Comparison of ENCODE assay signal across 15 cellular contexts in the genomic region with DNA sequence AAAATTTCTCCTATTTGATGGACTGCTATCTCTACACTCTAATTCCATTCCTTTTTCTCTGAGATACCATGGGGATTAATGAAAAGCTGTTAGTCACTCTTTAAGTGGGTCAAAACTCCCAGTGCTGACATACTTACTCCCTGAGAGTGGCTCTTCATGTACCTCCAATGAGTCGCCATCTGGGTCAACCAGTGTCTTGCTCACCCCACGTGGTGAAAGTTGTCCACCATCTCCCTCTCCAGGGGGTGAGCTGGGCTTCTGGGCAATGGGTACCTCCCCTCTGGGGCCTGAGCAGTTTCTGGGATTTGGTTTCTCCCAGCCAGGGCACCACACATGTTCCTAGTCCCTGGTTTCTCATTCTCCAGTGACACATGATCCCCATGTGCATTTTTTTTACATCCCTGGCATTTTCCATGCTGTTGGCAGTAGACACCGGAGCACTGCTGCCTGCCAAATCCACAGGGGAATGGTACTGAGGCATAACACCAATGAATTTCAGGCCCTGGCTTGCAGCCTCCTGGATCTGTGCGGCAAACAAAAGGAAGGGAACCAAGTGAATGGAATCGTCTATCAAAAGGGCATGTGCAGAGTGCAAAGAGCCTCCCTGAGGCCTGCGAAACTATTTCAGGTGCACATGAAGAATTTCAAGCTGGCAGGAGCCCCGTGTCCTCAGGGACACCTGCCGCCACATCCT.
A peak's percentile ranks its signal among the peaks of the same experiment; 100 is the strongest.
DNase-seq lines count a peak whose midpoint lies in the region; ATAC-seq and TF ChIP-seq lines count a peak whose summit lies in the region.
"Had no signal": no experiment of that assay in that cellular context is flagged by ENCODE, and none has a peak within 500 bp of the region (broad histone marks: within the 10 kb centered on the region; RNA-seq: fewer than 3 reads in every experiment).

No MANE protein-coding gene starts in this region.

- H3K9me3 Mint-ChIP-seq in activated naive CD8-positive, alpha-beta T cell treated with anti-CD3 and anti-CD28 coated beads, Interleukin-2, amount 50 U/mL, for 24 hours = no peaks in the 10 kb centered on the region
- H3K9me3 Mint-ChIP-seq in activated naive CD8-positive, alpha-beta T cell treated with anti-CD3 and anti-CD28 coated beads for 36 hours = no peaks in the 10 kb centered on the region
- H3K9me3 Mint-ChIP-seq: activated naive CD4-positive, alpha-beta T cell treated with anti-CD3 and anti-CD28 coated beads, Interleukin-2, amount 50 U/mL, for 24 hours had no signal

- no peaks in the 10 kb centered on the region for H3K36me3 Mint-ChIP-seq in activated naive CD8-positive, alpha-beta T cell treated with anti-CD3 and anti-CD28 coated beads, Interleukin-2, amount 50 U/mL, for 24 hours (ENCODE audit: low read depth)
- no peaks in the 10 kb centered on the region for H3K36me3 Mint-ChIP-seq in activated naive CD8-positive, alpha-beta T cell treated with anti-CD3 and anti-CD28 coated beads for 36 hours
- H3K36me3 Mint-ChIP-seq: activated naive CD4-positive, alpha-beta T cell treated with anti-CD3 and anti-CD28 coated beads, Interleukin-2, amount 50 U/mL, for 24 hours had no signal

- no peak for TF ChIP-seq CTCF in epithelial cell of esophagus (IDR thresholded peaks at IDR 0.05; ENCODE audit: insufficient read depth, low read depth, low read length, missing control alignments)
- TF ChIP-seq CTCF in suprapubic skin (IDR thresholded peaks at IDR 0.05) = no peak

- peak overlapping the region; percentile 10 for H3K27ac ChIP-seq in suprapubic skin
- H3K27ac ChIP-seq: lower lobe of right lung, PC-9 had no signal

- H3K27me3 ChIP-seq in suprapubic skin = no peaks in the 10 kb centered on the region

- intact Hi-C loops in posterior vena cava (cut with DNase I) = no loop called here

- peaks cover 35% of the 10 kb centered on the region for H3K4me1 Mint-ChIP-seq in activated naive CD8-positive, alpha-beta T cell treated with anti-CD3 and anti-CD28 coated beads, Interleukin-2, amount 50 U/mL, for 24 hours
- peaks cover 7% of the 10 kb centered on the region for H3K4me1 Mint-ChIP-seq in activated naive CD8-positive, alpha-beta T cell treated with anti-CD3 and anti-CD28 coated beads for 36 hours
- H3K4me1 Mint-ChIP-seq: activated naive CD4-positive, alpha-beta T cell treated with anti-CD3 and anti-CD28 coated beads, Interleukin-2, amount 50 U/mL, for 24 hours; T-helper 17 cell had no signal

- H3K27me3 Mint-ChIP-seq in activated naive CD8-positive, alpha-beta T cell treated with anti-CD3 and anti-CD28 coated beads, Interleukin-2, amount 50 U/mL, for 24 hours = peaks cover 2% of the 10 kb centered on the region
- no peaks in the 10 kb centered on the region for H3K27me3 Mint-ChIP-seq in activated naive CD8-positive, alpha-beta T cell treated with anti-CD3 and anti-CD28 coated beads for 36 hours
- H3K27me3 Mint-ChIP-seq: activated naive CD4-positive, alpha-beta T cell treated with anti-CD3 and anti-CD28 coated beads, Interleukin-2, amount 50 U/mL, for 24 hours; T-helper 17 cell had no signal

- peak overlapping the region; percentile 77 for H3K27ac Mint-ChIP-seq in activated naive CD8-positive, alpha-beta T cell treated with anti-CD3 and anti-CD28 coated beads, Interleukin-2, amount 50 U/mL, for 24 hours
- no peak overlapping the region for H3K27ac Mint-ChIP-seq in activated naive CD8-positive, alpha-beta T cell treated with anti-CD3 and anti-CD28 coated beads for 36 hours
- H3K27ac Mint-ChIP-seq: activated naive CD4-positive, alpha-beta T cell treated with anti-CD3 and anti-CD28 coated beads, Interleukin-2, amount 50 U/mL, for 24 hours; T-helper 17 cell had no signal

- DNase-seq in activated naive CD8-positive, alpha-beta T cell treated with anti-CD3 and anti-CD28 coated beads, Interleukin-2, amount 50 U/mL, for 24 hours = peak; percentile 4
- no peak for DNase-seq in activated naive CD8-positive, alpha-beta T cell treated with anti-CD3 and anti-CD28 coated beads for 36 hours
- DNase-seq in NCI-H2171 treated with DMSO at 0.1 percent for 48 hours (lab: John Stamatoyannopoulos, UW) = peak; percentile 95
- DNase-seq in epithelial cell of esophagus (ENCODE audit: low read depth) = peak; percentile 48
- no peak for DNase-seq in suprapubic skin (ENCODE audit: low spot score in 2 of 2)
- no peak for DNase-seq in posterior vena cava (ENCODE audit: low spot score)
- no peak for DNase-seq in NCI-H1436 treated with DMSO at 0.1 percent for 48 hours (lab: John Stamatoyannopoulos, UW)
- DNase-seq: activated CD8-positive, alpha-beta memory T cell treated with anti-CD3 and anti-CD28 coated beads for 24 hours; cerebellar nuclear complex; DMS79; lower lobe of right lung; PC-9; T-helper 17 cell had no signal

- no peak for TF ChIP-seq POLR2A in suprapubic skin (IDR thresholded peaks at IDR 0.05)

- ATAC-seq in activated naive CD8-positive, alpha-beta T cell treated with anti-CD3 and anti-CD28 coated beads, Interleukin-2, amount 50 U/mL, for 24 hours = peak; percentile 79
- no peak for ATAC-seq in HG03521 (IDR thresholded peaks at IDR 0.05; ENCODE audit: unreplicated experiment)
- ATAC-seq: lower lobe of right lung, T-helper 17 cell had no signal

- H3K4me3 ChIP-seq in epithelial cell of esophagus (ENCODE audit: low read length) (no peak overlapping the region), suprapubic skin (no peak overlapping the region)
- H3K4me3 ChIP-seq: lower lobe of right lung, PC-9 had no signal

- no peaks in the 10 kb centered on the region for H3K36me3 ChIP-seq in suprapubic skin
- H3K36me3 ChIP-seq: lower lobe of right lung had no signal

- peaks cover 5% of the 10 kb centered on the region for H3K4me1 ChIP-seq in suprapubic skin
- H3K4me1 ChIP-seq: lower lobe of right lung had no signal

- no CpG with 5 or more reads among the region's 8 CpGs for WGBS in suprapubic skin

- H3K4me3 Mint-ChIP-seq in activated naive CD8-positive, alpha-beta T cell treated with anti-CD3 and anti-CD28 coated beads, Interleukin-2, amount 50 U/mL, for 24 hours = no peak overlapping the region
- H3K4me3 Mint-ChIP-seq in activated naive CD8-positive, alpha-beta T cell treated with anti-CD3 and anti-CD28 coated beads for 36 hours = no peak overlapping the region
- H3K4me3 Mint-ChIP-seq: activated naive CD4-positive, alpha-beta T cell treated with anti-CD3 and anti-CD28 coated beads, Interleukin-2, amount 50 U/mL, for 24 hours; T-helper 17 cell had no signal

- TF ChIP-seq EP300 in suprapubic skin (IDR thresholded peaks at IDR 0.05) = no peak

- no peaks in the 10 kb centered on the region for H3K9me3 ChIP-seq in suprapubic skin
- H3K9me3 ChIP-seq: lower lobe of right lung had no signal

Comparison
In these comparisons a context has a peak if more than half of its experiments do, and no peak if none do; other contexts are left out.
1. DNase-seq: peak in activated naive CD8-positive, alpha-beta T cell treated with anti-CD3 and anti-CD28 coated beads, Interleukin-2, amount 50 U/mL, for 24 hours (single experiment), NCI-H2171 treated with DMSO at 0.1 percent for 48 hours (single experiment) and epithelial cell of esophagus (single experiment); none in activated naive CD8-positive, alpha-beta T cell treated with anti-CD3 and anti-CD28 coated beads for 36 hours (single experiment), suprapubic skin (0 of 2), posterior vena cava (single experiment) and NCI-H1436 treated with DMSO at 0.1 percent for 48 hours (single experiment).